ENCODE assay signal across 9 cellular contexts in the genomic region with DNA sequence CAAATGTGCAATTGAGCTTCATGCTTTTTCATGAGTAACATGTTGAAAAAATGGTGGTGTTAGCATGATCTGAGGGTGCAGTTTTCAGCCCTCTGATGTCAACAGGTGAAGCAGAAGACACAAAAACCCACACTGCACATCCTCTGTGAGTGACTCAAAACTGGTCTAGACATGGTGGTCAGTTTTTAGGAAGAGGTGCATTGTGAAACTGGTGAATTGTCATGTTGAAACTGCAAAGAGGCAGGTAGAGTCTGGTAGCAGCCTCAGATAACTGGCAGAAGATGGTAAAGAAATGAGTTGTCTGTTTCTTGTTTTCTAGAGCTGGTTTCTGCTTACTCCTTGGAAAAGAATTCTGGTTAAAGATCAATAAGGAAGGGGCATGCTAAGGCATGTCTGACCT.
DNase-seq lines count a peak whose midpoint lies in the region; ATAC-seq and TF ChIP-seq lines count a peak whose summit lies in the region.
"Had no signal": no experiment of that assay in that cellular context is flagged by ENCODE, and none has a peak within 500 bp of the region (broad histone marks: within the 10 kb centered on the region; RNA-seq: fewer than 3 reads in every experiment).

No MANE protein-coding gene starts in this region.

- no peaks in the 10 kb centered on the region for H3K27me3 Mint-ChIP-seq in activated T-cell treated with anti-CD3 and anti-CD28 coated beads, Interleukin-2, amount 50 U/mL, for 24 hours
- H3K27me3 Mint-ChIP-seq in Calu3 (ENCODE audit: unreplicated experiment): no peaks in the 10 kb centered on the region

- TF ChIP-seq CTCF in Calu3 (IDR thresholded peaks at IDR 0.05; ENCODE audit: unreplicated experiment): no peak

- peak overlapping the region; percentile 90 for H3K27ac Mint-ChIP-seq in activated T-cell treated with anti-CD3 and anti-CD28 coated beads, Interleukin-2, amount 50 U/mL, for 24 hours
- H3K27ac Mint-ChIP-seq in stimulated activated effector memory CD8-positive, alpha-beta T cell treated with anti-CD3 and anti-CD28 coated beads, Interleukin-12 subunit alpha, Interleukin-12 subunit beta, amount 100 ng/mL, for 72 hours: peak overlapping the region; percentile 86
- H3K27ac Mint-ChIP-seq in Calu3 (ENCODE audit: unreplicated experiment): no peak overlapping the region

- CTCF ChIA-PET in Calu3 (lab: Charles Lee): interaction anchor here (0.6 kb wide), 1 partner anchor 244 kb away, joined by 3 read pairs; no protein-coding TSS in a partner anchor

- peaks cover 6% of the 10 kb centered on the region for H3K36me3 Mint-ChIP-seq in activated T-cell treated with anti-CD3 and anti-CD28 coated beads, Interleukin-2, amount 50 U/mL, for 24 hours (ENCODE audit: low read depth)
- no peaks in the 10 kb centered on the region for H3K36me3 Mint-ChIP-seq in stimulated activated effector memory CD8-positive, alpha-beta T cell treated with anti-CD3 and anti-CD28 coated beads, Interleukin-12 subunit alpha, Interleukin-12 subunit beta, amount 100 ng/mL, for 72 hours
- H3K36me3 Mint-ChIP-seq in Calu3 (ENCODE audit: insufficient read depth, unreplicated experiment): no peaks in the 10 kb centered on the region

- H3K4me1 Mint-ChIP-seq in activated T-cell treated with anti-CD3 and anti-CD28 coated beads, Interleukin-2, amount 50 U/mL, for 24 hours (ENCODE audit: low read depth): peaks cover 19% of the 10 kb centered on the region
- H3K4me1 Mint-ChIP-seq in stimulated activated effector memory CD8-positive, alpha-beta T cell treated with anti-CD3 and anti-CD28 coated beads, Interleukin-12 subunit alpha, Interleukin-12 subunit beta, amount 100 ng/mL, for 72 hours: peaks cover 26% of the 10 kb centered on the region
- no peaks in the 10 kb centered on the region for H3K4me1 Mint-ChIP-seq in Calu3 (ENCODE audit: low read depth, unreplicated experiment)

- intact Hi-C loops in Calu3 (cut with micrococcal nuclease; ENCODE audit: unreplicated experiment): no loop called here

- no peak for DNase-seq in activated T-cell treated with anti-CD3 and anti-CD28 coated beads, Interleukin-2, amount 50 U/mL, for 24 hours
- no peak for DNase-seq in activated T-cell treated with anti-CD3 and anti-CD28 coated beads, Interleukin-2, amount 50 U/mL, for 1 hour
- DNase-seq in MV-4-11 (lab: John Stamatoyannopoulos, UW) (peak; percentile 4), Calu3 (no peak), cerebellar nuclear complex (lab: John Stamatoyannopoulos, UW) (no peak), SKM-1 (lab: John Stamatoyannopoulos, UW; ENCODE audit: unreplicated experiment) (no peak)
- DNase-seq in stimulated activated effector memory CD8-positive, alpha-beta T cell treated with anti-CD3 and anti-CD28 coated beads, Interleukin-12 subunit alpha, Interleukin-12 subunit beta, amount 100 ng/mL, for 72 hours (ENCODE audit: low spot score in 2 of 2): peak; percentile 5 to 74
- DNase-seq: heart left ventricle had no signal

- H3K4me3 Mint-ChIP-seq in activated T-cell treated with anti-CD3 and anti-CD28 coated beads, Interleukin-2, amount 50 U/mL, for 24 hours: no peak overlapping the region
- H3K4me3 Mint-ChIP-seq in stimulated activated effector memory CD8-positive, alpha-beta T cell treated with anti-CD3 and anti-CD28 coated beads, Interleukin-12 subunit alpha, Interleukin-12 subunit beta, amount 100 ng/mL, for 72 hours: peak overlapping the region; percentile 30
- H3K4me3 Mint-ChIP-seq in Calu3 (ENCODE audit: low read depth, unreplicated experiment): no peak overlapping the region

- no TSS peak for BruUV-seq in Calu3 (replicated peaks; lab: Mats Ljungman, UMichigan)

- peaks cover 20% of the 10 kb centered on the region for H3K9me3 Mint-ChIP-seq in activated T-cell treated with anti-CD3 and anti-CD28 coated beads, Interleukin-2, amount 50 U/mL, for 24 hours
- peaks cover 4% of the 10 kb centered on the region for H3K9me3 Mint-ChIP-seq in stimulated activated effector memory CD8-positive, alpha-beta T cell treated with anti-CD3 and anti-CD28 coated beads, Interleukin-12 subunit alpha, Interleukin-12 subunit beta, amount 100 ng/mL, for 72 hours
- H3K9me3 Mint-ChIP-seq in Calu3 (ENCODE audit: low read depth, unreplicated experiment): peaks cover 15% of the 10 kb centered on the region

- ATAC-seq in HG02798 (IDR thresholded peaks at IDR 0.05; ENCODE audit: poor library complexity, unreplicated experiment): peak; percentile 99
- ATAC-seq in stimulated activated effector memory CD8-positive, alpha-beta T cell treated with anti-CD3 and anti-CD28 coated beads, Interleukin-12 subunit alpha, Interleukin-12 subunit beta, amount 100 ng/mL, for 72 hours: peak; percentile 99
- ATAC-seq: heart left ventricle had no signal

Comparison
In these comparisons a context has a peak if more than half of its experiments do, and no peak if none do; other contexts are left out.
1. DNase-seq: peak in MV-4-11 (single experiment) and stimulated activated effector memory CD8-positive, alpha-beta T cell treated with anti-CD3 and anti-CD28 coated beads, Interleukin-12 subunit alpha, Interleukin-12 subunit beta, amount 100 ng/mL, for 72 hours (2 of 2); none in activated T-cell treated with anti-CD3 and anti-CD28 coated beads, Interleukin-2, amount 50 U/mL, for 24 hours (single experiment), activated T-cell treated with anti-CD3 and anti-CD28 coated beads, Interleukin-2, amount 50 U/mL, for 1 hour (single experiment), Calu3 (single experiment), cerebellar nuclear complex (0 of 2) and SKM-1 (single experiment).